Comparison of ENCODE assay signal across 21 cellular contexts in genomic region chr10:131746241-131746711, GRCh38.
DNase-seq lines count a peak whose midpoint lies in the region; ATAC-seq, FAIRE-seq and TF ChIP-seq lines count a peak whose summit lies in the region.
"Had no signal": no experiment of that assay in that cellular context is flagged by ENCODE, and none has a peak within 500 bp of the region (broad histone marks: within the 10 kb centered on the region; RNA-seq: fewer than 3 reads in every experiment).

No MANE protein-coding gene starts in this region.

- peak overlapping the region; percentile 60 for H2BK12ac ChIP-seq in neuronal stem cell (ENCODE audit: low read length)

- peak overlapping the region; percentile 92 for H2BK15ac ChIP-seq in neuronal stem cell (ENCODE audit: low read length)

- ATAC-seq in body of pancreas, result no peak
- ATAC-seq in stimulated activated memory B cell treated with anti-CD40 and anti-IgM and Interleukin-4, amounts not matched to agents 10 μg/mL and 1 μg/mL and 100 μg/mL, for 72 hours, result no peak
- ATAC-seq: HepG2 had no signal

- peaks cover 12% of the 10 kb centered on the region for H3K4me1 Mint-ChIP-seq in stimulated activated memory B cell treated with anti-CD40 and anti-IgM and Interleukin-4, amounts not matched to agents 10 μg/mL and 1 μg/mL and 100 μg/mL, for 72 hours

- no peak overlapping the region for H2BK5ac ChIP-seq in neuronal stem cell (ENCODE audit: low read length)

- no peak overlapping the region for H2BK120ac ChIP-seq in neuronal stem cell (ENCODE audit: low read depth, low read length)

- H3K36me3 ChIP-seq in BLaER1 (no peaks in the 10 kb centered on the region), H7 (replicated peaks; ENCODE audit: control insufficient read depth, insufficient read depth, low read length) (no peaks in the 10 kb centered on the region), kidney (ENCODE audit: control insufficient read depth in 1 of 2, insufficient read depth in 2 of 2, low read length in 2 of 2) (no peaks in the 10 kb centered on the region), neuronal stem cell (replicated peaks in 1 of 2; ENCODE audit: control insufficient read depth in 2 of 2, insufficient read depth in 2 of 2, low read length in 2 of 2) (no peaks in the 10 kb centered on the region), body of pancreas (replicated peaks in 1 of 2; ENCODE audit: insufficient read depth in 1 of 2, low read depth in 2 of 2) (no peaks in the 10 kb centered on the region)

- no peak overlapping the region for H4K8ac ChIP-seq in neuronal stem cell (ENCODE audit: low read depth, low read length)

- H3K4me2 ChIP-seq in BLaER1, result peak overlapping the region; percentile 95
- H3K4me2 ChIP-seq in neuronal stem cell (ENCODE audit: insufficient read depth, low read length, poor library complexity, severe bottlenecking), result no peak overlapping the region

- H3K4me3 Mint-ChIP-seq in stimulated activated memory B cell treated with anti-CD40 and anti-IgM and Interleukin-4, amounts not matched to agents 10 μg/mL and 1 μg/mL and 100 μg/mL, for 72 hours, result no peak overlapping the region
- H3K4me3 Mint-ChIP-seq: B cell; CD4-positive, alpha-beta T cell; HFFc6; IgD-negative memory B cell had no signal

- H2AK5ac ChIP-seq in neuronal stem cell (ENCODE audit: low read depth, low read length), result peak overlapping the region; percentile 70

- FAIRE-seq in kidney (lab: Jason Lieb, UNC), result no peak
- FAIRE-seq: D721Med, G401.6, GM12891, GM19239, H54, HepG2 had no signal

- peaks cover 59% of the 10 kb centered on the region for H3K27me3 Mint-ChIP-seq in stimulated activated memory B cell treated with anti-CD40 and anti-IgM and Interleukin-4, amounts not matched to agents 10 μg/mL and 1 μg/mL and 100 μg/mL, for 72 hours

- H3K18ac ChIP-seq in neuronal stem cell (ENCODE audit: low read length), result peak overlapping the region; percentile 77

- H3K4me1 ChIP-seq in BLaER1 (peaks cover 96% of the 10 kb centered on the region), kidney (ENCODE audit: control insufficient read depth in 1 of 2, insufficient read depth in 1 of 2, low read depth in 1 of 2, low read length in 2 of 2) (peaks cover 0 to 4% of the 10 kb centered on the region in 2 donors), neuronal stem cell (ENCODE audit: control insufficient read depth in 2 of 2, insufficient read depth in 1 of 2, low read depth in 1 of 2, low read length in 2 of 2) (peaks cover 39 to 43% of the 10 kb centered on the region in 2 donors), body of pancreas (no peaks in the 10 kb centered on the region)

- H3K4ac ChIP-seq in neuronal stem cell (ENCODE audit: low read length), result no peak overlapping the region

- H3K9me3 ChIP-seq in BLaER1 (no peaks in the 10 kb centered on the region), kidney (ENCODE audit: control insufficient read depth in 1 of 2, low read length in 2 of 2) (no peaks in the 10 kb centered on the region), neuronal stem cell (replicated peaks in 1 of 2; ENCODE audit: control insufficient read depth in 2 of 2, insufficient read depth in 1 of 2, low read depth in 1 of 2, low read length in 2 of 2) (peaks cover 0 to 2% of the 10 kb centered on the region in 2 donors), body of pancreas (no peaks in the 10 kb centered on the region)
- H3K9me3 ChIP-seq: Caco-2 had no signal

- H3K23ac ChIP-seq in neuronal stem cell (ENCODE audit: low read depth, low read length, poor library complexity), result peak overlapping the region; percentile 50

- H3K4me3 ChIP-seq in BLaER1, result no peak overlapping the region
- H3K4me3 ChIP-seq in H7 (ENCODE audit: insufficient read depth, low read depth, low read length), result no peak overlapping the region
- H3K4me3 ChIP-seq in kidney (ENCODE audit: low read length in 2 of 2), result no peak overlapping the region
- no peak overlapping the region for H3K4me3 ChIP-seq in neuronal stem cell (ENCODE audit: low read length in 2 of 2)
- no peak overlapping the region for H3K4me3 ChIP-seq in body of pancreas
- H3K4me3 ChIP-seq: GM23248 had no signal

- DNase-seq in H7, result peak; percentile 56
- DNase-seq in kidney, result peak; percentile 63
- DNase-seq in neuronal stem cell (ENCODE audit: low spot score), result no peak
- DNase-seq in NCI-H2227 treated with DMSO at 0.1 percent for 48 hours (lab: John Stamatoyannopoulos, UW), result no peak
- no peak for DNase-seq in body of pancreas
- DNase-seq in dedifferentiated amniotic fluid mesenchymal stem cell (ENCODE audit: extremely low spot score), result no peak
- DNase-seq: Caco-2, GM23248, HFFc6 had no signal

- peak overlapping the region; percentile 51 for H3K14ac ChIP-seq in neuronal stem cell (ENCODE audit: low read length)

- TF ChIP-seq CTCF in kidney (IDR thresholded peaks at IDR 0.05; ENCODE audit: borderline replicate concordance, extremely low read depth, insufficient read depth) (no peak), body of pancreas (IDR thresholded peaks at IDR 0.05) (no peak)

- no peaks in the 10 kb centered on the region for H3K79me1 ChIP-seq in neuronal stem cell (ENCODE audit: low read depth, low read length)

- H3K9me3 Mint-ChIP-seq in stimulated activated memory B cell treated with anti-CD40 and anti-IgM and Interleukin-4, amounts not matched to agents 10 μg/mL and 1 μg/mL and 100 μg/mL, for 72 hours, result peaks cover 11% of the 10 kb centered on the region
- H3K9me3 Mint-ChIP-seq: CD4-positive, alpha-beta T cell had no signal

- H3K9ac ChIP-seq in BLaER1 (no peak overlapping the region), kidney (ENCODE audit: low read length in 2 of 2) (no peak overlapping the region), neuronal stem cell (ENCODE audit: low read depth, low read length, poor library complexity) (peak overlapping the region; percentile 54)
- H3K9ac ChIP-seq: GM23248 had no signal

- no peak overlapping the region for H4K91ac ChIP-seq in neuronal stem cell (ENCODE audit: low read depth, low read length, poor library complexity)

- WGBS in neuronal stem cell (ENCODE audit: extremely low coverage in 2 of 2, insufficient read length in 2 of 2, insufficient replicate concordance in 1 of 2), 2 donors, result no CpG with 5 or more reads among the region's 20 CpGs
- 64 to 85% methylated on average over 4 to 20 of the region's 20 CpGs for WGBS in body of pancreas, 2 donors

- intact Hi-C loops in kidney (cut with DNase I), result no loop called here
- intact Hi-C loops in body of pancreas (cut with DNase I), result no loop called here

- H3K27ac ChIP-seq in BLaER1 (no peak overlapping the region), kidney (ENCODE audit: low read depth in 2 of 2, low read length in 2 of 2) (no peak overlapping the region), neuronal stem cell (replicated peaks; ENCODE audit: low read length) (no peak overlapping the region), body of pancreas (no peak overlapping the region)
- H3K27ac ChIP-seq: C4-2B, GM23248 had no signal

- no peaks in the 10 kb centered on the region for H4K20me1 ChIP-seq in BLaER1

- H3K27me3 ChIP-seq in BLaER1, result peaks cover 21% of the 10 kb centered on the region; the same call in 1 of the 2 replicates
- no peaks in the 10 kb centered on the region for H3K27me3 ChIP-seq in H7 (ENCODE audit: control insufficient read depth, insufficient read depth, low read length)
- H3K27me3 ChIP-seq in neuronal stem cell (ENCODE audit: control insufficient read depth in 3 of 3, insufficient read depth in 3 of 3, low read depth in 1 of 3, low read length in 3 of 3), result peaks cover 0 to 9% (median 3%) of the 10 kb centered on the region in 3 experiments
- peaks cover 0 to 4% of the 10 kb centered on the region in 2 donors for H3K27me3 ChIP-seq in body of pancreas

- H3K27ac Mint-ChIP-seq in stimulated activated memory B cell treated with anti-CD40 and anti-IgM and Interleukin-4, amounts not matched to agents 10 μg/mL and 1 μg/mL and 100 μg/mL, for 72 hours, result no peak overlapping the region
- H3K27ac Mint-ChIP-seq: B cell; CD4-positive, alpha-beta T cell; HFFc6; IgD-negative memory B cell had no signal

- no peak overlapping the region for H2AFZ ChIP-seq in neuronal stem cell (ENCODE audit: low read length)
- H2AFZ ChIP-seq: GM23248 had no signal

- TF ChIP-seq POLR2A in body of pancreas (IDR thresholded peaks at IDR 0.05), result no peak

- no peaks in the 10 kb centered on the region for H3K36me3 Mint-ChIP-seq in stimulated activated memory B cell treated with anti-CD40 and anti-IgM and Interleukin-4, amounts not matched to agents 10 μg/mL and 1 μg/mL and 100 μg/mL, for 72 hours

Comparison
In these comparisons a context has a peak if more than half of its experiments do, and no peak if none do; other contexts are left out.
1. DNase-seq: peak in H7 (single experiment) and kidney (single experiment); none in neuronal stem cell (single experiment), NCI-H2227 treated with DMSO at 0.1 percent for 48 hours (single experiment), body of pancreas (0 of 4) and dedifferentiated amniotic fluid mesenchymal stem cell (single experiment).